ENCODE assay signal across 8 cellular contexts in the genomic region with DNA sequence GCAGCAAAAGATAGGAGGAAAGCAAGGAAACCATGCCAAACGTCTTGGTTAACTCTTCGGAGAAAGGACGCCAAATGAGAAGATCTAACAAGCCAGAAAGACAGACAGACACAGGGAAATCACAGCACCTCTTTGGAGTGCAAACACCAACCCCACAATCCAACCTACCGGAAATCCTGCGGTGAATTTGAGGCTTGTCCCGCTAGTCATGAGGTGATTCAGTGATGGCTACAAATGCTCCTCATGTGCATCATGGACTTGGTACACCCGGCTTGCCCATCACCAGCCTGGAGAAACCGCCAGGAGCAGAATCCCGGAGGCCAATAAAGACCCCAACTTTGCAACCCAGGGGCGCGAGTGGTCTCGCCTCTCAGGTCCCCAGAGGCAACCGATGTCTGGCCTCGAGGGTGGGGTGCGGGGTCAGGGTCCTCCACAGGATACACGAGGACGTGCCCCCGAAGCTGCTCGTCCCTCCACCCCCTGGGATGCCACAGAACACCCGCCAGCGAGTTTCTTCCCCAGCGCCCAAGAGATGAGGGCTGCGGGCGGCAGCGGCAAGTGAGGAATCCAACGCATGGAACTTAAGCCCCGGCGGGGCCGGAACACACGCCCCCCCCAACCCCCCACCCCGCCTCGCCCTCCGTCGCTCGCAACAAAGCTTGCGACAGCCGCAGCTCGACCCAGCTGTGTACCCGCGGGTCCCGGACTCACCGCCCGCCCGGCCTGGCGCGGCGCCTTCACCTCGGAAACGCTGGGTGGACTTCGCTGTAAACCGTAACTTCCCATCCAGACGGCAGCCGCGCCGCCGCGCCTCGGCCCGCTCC. TPM values are rescaled to one million over a fixed set of nuclear protein-coding genes. Genes with fewer than 3 reads are reported as not detected.
DNase-seq lines count a peak whose midpoint lies in the region; ATAC-seq and TF ChIP-seq lines count a peak whose summit lies in the region.
"Not testable (repeated sequence)": the region's sequence is repeated elsewhere in the genome, so short reads cannot be mapped to it uniquely, and the experiment has no call there.

No MANE protein-coding gene starts in this region.

- TF ChIP-seq CTCF in right lobe of liver (IDR thresholded peaks at IDR 0.05), result not testable (repeated sequence)

- ATAC-seq in HG03025 (IDR thresholded peaks at IDR 0.05; ENCODE audit: low FRiP score, unreplicated experiment), result peak; percentile 51
- ATAC-seq in activated CD8-positive, alpha-beta memory T cell treated with anti-CD3 and anti-CD28 coated beads, Interleukin-2, amount 10 ng/mL, durations not matched to agents 7 days and 5 days, result peak; percentile 80
- peak; percentile 81 to 89 (median 86) for ATAC-seq in right lobe of liver

- H3K4me3 ChIP-seq in right lobe of liver, result peak overlapping the region; percentile 55 to 70 (median 59)

- H3K4me1 ChIP-seq in right lobe of liver, result not testable (repeated sequence)

- intact Hi-C loops in right lobe of liver (cut with DNase I), result not testable (repeated sequence)

- not testable (repeated sequence) for H3K27me3 ChIP-seq in right lobe of liver

- TF ChIP-seq POLR2A in right lobe of liver (IDR thresholded peaks at IDR 0.05), result peak; percentile 27

- not testable (repeated sequence) for H3K36me3 ChIP-seq in right lobe of liver

- peak overlapping the region; percentile 79 for H3K4me3 Mint-ChIP-seq in activated CD8-positive, alpha-beta memory T cell treated with anti-CD3 and anti-CD28 coated beads, Interleukin-2, amount 10 ng/mL, durations not matched to agents 7 days and 5 days

- DNase-seq in AG08395 (ENCODE audit: low spot score), result peak; percentile 35
- peak; percentile 0 for DNase-seq in GM19238 (ENCODE audit: insufficient read length, low spot score)
- DNase-seq in NCI-H82 (lab: John Stamatoyannopoulos, UW), result peak; percentile 33
- peak; percentile 79 for DNase-seq in activated CD8-positive, alpha-beta memory T cell treated with anti-CD3 and anti-CD28 coated beads, Interleukin-2, amount 10 ng/mL, durations not matched to agents 7 days and 5 days
- DNase-seq in effector CD4-positive, alpha-beta T cell, result peak; percentile 24
- peak in 2 of 3 donors; percentile 27 to 49 for DNase-seq in right lobe of liver
- peak; percentile 29 to 38 (median 32) for DNase-seq in stimulated activated CD4-positive, alpha-beta T cell treated with anti-CD3 and anti-CD28 coated beads, Interleukin-12 subunit alpha, Interleukin-12 subunit beta, amount 100 ng/mL, for 48 hours (ENCODE audit: low read depth in 2 of 3, low spot score in 1 of 3)

- H3K27ac ChIP-seq in right lobe of liver, result peak overlapping the region; percentile 43 to 79 (median 73)

- WGBS in right lobe of liver (ENCODE audit: insufficient coverage, low coverage, low lambda C conversion rate, missing lambda C conversion rate), result 0% methylated on average over 6 of the region's 59 CpGs

- peaks cover 36% of the 10 kb centered on the region for H3K27me3 Mint-ChIP-seq in activated CD8-positive, alpha-beta memory T cell treated with anti-CD3 and anti-CD28 coated beads, Interleukin-2, amount 10 ng/mL, durations not matched to agents 7 days and 5 days

- not testable (repeated sequence) for H3K4me1 Mint-ChIP-seq in activated CD8-positive, alpha-beta memory T cell treated with anti-CD3 and anti-CD28 coated beads, Interleukin-2, amount 10 ng/mL, durations not matched to agents 7 days and 5 days

- CTCF ChIA-PET in activated CD8-positive, alpha-beta memory T cell treated with anti-CD3 and anti-CD28 coated beads, Interleukin-2, amount 10 ng/mL, durations not matched to agents 7 days and 5 days (lab: Charles Lee), result not testable (repeated sequence)

- H3K9me3 Mint-ChIP-seq in activated CD8-positive, alpha-beta memory T cell treated with anti-CD3 and anti-CD28 coated beads, Interleukin-2, amount 10 ng/mL, durations not matched to agents 7 days and 5 days (ENCODE audit: low read depth), result not testable (repeated sequence)

- H3K36me3 Mint-ChIP-seq in activated CD8-positive, alpha-beta memory T cell treated with anti-CD3 and anti-CD28 coated beads, Interleukin-2, amount 10 ng/mL, durations not matched to agents 7 days and 5 days, result peaks cover 10% of the 10 kb centered on the region

- H3K27ac Mint-ChIP-seq in activated CD8-positive, alpha-beta memory T cell treated with anti-CD3 and anti-CD28 coated beads, Interleukin-2, amount 10 ng/mL, durations not matched to agents 7 days and 5 days, result peak overlapping the region; percentile 1

- not testable (repeated sequence) for H3K9me3 ChIP-seq in right lobe of liver

RNA-seq across cellular contexts. Expression of gene NBPF20, which starts 0.6 kb away (rescaled TPM):
- total RNA-seq in activated CD8-positive, alpha-beta memory T cell treated with anti-CD3 and anti-CD28 coated beads, Interleukin-2, amount 10 ng/mL, durations not matched to agents 7 days and 5 days, result under 1 TPM; 0.12 to 0.55 TPM
- 10 to 100 TPM in 2 of 6 experiments, 1 to 10 TPM in 4; 4.0 to 12.4 (median 5.8) TPM for total RNA-seq in right lobe of liver

Comparison
In these comparisons a context has a peak if more than half of its experiments do, and no peak if none do; other contexts are left out.
1. Peak in every context shown above with its lines: DNase-seq, ATAC-seq, H3K4me3 ChIP-seq and H3K27ac ChIP-seq.
2. DNase-seq: peak in every context shown above with its lines; median percentile 79 in activated CD8-positive, alpha-beta memory T cell treated with anti-CD3 and anti-CD28 coated beads, Interleukin-2, amount 10 ng/mL, durations not matched to agents 7 days and 5 days; 38 in right lobe of liver; 35 in AG08395; 33 in NCI-H82; 32 in stimulated activated CD4-positive, alpha-beta T cell treated with anti-CD3 and anti-CD28 coated beads, Interleukin-12 subunit alpha, Interleukin-12 subunit beta, amount 100 ng/mL, for 48 hours; 24 in effector CD4-positive, alpha-beta T cell; 0 in GM19238.